ENCODE assay signal across 15 cellular contexts in the genomic region with DNA sequence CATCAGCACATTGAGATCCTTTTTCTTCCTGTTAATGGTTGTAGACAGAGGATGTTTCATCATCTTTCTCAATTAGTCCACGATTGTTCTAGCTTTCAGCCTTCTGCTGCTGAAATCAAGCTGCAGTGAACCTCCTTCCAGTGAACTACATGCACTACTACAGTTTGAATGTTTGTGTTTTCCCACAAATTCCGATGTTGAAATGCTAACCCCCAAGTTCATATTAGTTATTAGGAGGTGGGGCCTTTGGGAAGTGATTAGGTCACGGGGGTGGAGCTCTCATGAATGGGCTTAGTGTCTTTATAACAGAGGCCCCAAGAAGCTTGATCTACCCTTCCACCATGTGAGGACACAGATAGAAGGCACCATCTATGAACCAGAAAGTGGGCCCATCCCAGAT. TPM values are rescaled to one million over a fixed set of nuclear protein-coding genes. Genes with fewer than 3 reads are reported as not detected.
"Had no signal": no experiment of that assay in that cellular context is flagged by ENCODE, and none has a peak within 500 bp of the region (broad histone marks: within the 10 kb centered on the region; RNA-seq: fewer than 3 reads in every experiment).

No MANE protein-coding gene starts in this region.

- DNase-seq: cortex of kidney; dorsolateral prefrontal cortex; effector CD8-positive, alpha-beta T cell; gastrocnemius medialis; heart right ventricle; hypothalamus; mucosa of descending colon; naive thymus-derived CD8-positive, alpha-beta T cell; small intestine; stimulated activated CD4-positive, alpha-beta T cell treated with anti-CD3 and anti-CD28 coated beads, Interleukin-12 subunit alpha, Interleukin-12 subunit beta, amount 100 ng/mL, for 4 hours; stimulated activated naive CD4-positive, alpha-beta T cell treated with Interleukin-2 at 50 U/mL for 16 hours; trophoblast cell had no signal

- H3K4me3 ChIP-seq: dorsolateral prefrontal cortex, gastrocnemius medialis, heart right ventricle, mucosa of descending colon had no signal

- H3K36me3 ChIP-seq: gastrocnemius medialis, heart right ventricle had no signal

- H3K27me3 ChIP-seq: dorsolateral prefrontal cortex, gastrocnemius medialis had no signal

- H3K27ac ChIP-seq: gastrocnemius medialis, heart right ventricle had no signal

- H3K4me1 ChIP-seq: gastrocnemius medialis had no signal

- H3K9me3 ChIP-seq: gastrocnemius medialis, heart right ventricle, mucosa of descending colon had no signal

RNA-seq across cellular contexts. Expression of a gene that starts 32.9 kb away (rescaled TPM):
- total RNA-seq: gastrocnemius medialis; lower leg skin; naive thymus-derived CD8-positive, alpha-beta T cell; osteocyte; pulmonary artery endothelial cell had no signal
- polyA plus RNA-seq: naive thymus-derived CD8-positive, alpha-beta T cell had no signal
